ENCODE assay signal across 8 cellular contexts in genomic region chr13:31046711-31047279, GRCh38.
DNase-seq lines count a peak whose midpoint lies in the region; ATAC-seq and TF ChIP-seq lines count a peak whose summit lies in the region.

No MANE protein-coding gene starts in this region.

- no peak for TF ChIP-seq POLR2A in spleen (IDR thresholded peaks at IDR 0.05)

- H3K4me3 ChIP-seq in astrocyte of the spinal cord (ENCODE audit: low read depth, low read length) (no peak overlapping the region), mesenchymal stem cell (ENCODE audit: insufficient read depth in 1 of 2, low read depth in 1 of 2, low read length in 2 of 2) (no peak overlapping the region), spleen (no peak overlapping the region)

- H2BK12ac ChIP-seq in mesenchymal stem cell (ENCODE audit: low read length in 2 of 2), result peak overlapping the region; percentile 49 to 90

- no peaks in the 10 kb centered on the region for H3K79me1 ChIP-seq in mesenchymal stem cell (replicated peaks; ENCODE audit: low read length, poor library complexity, severe bottlenecking)

- H3K18ac ChIP-seq in mesenchymal stem cell (ENCODE audit: low read depth in 1 of 2, low read length in 2 of 2), result peak overlapping the region; percentile 88 to 93

- H3K27me3 ChIP-seq in mesenchymal stem cell (ENCODE audit: control insufficient read depth in 1 of 2, insufficient read depth in 1 of 2, low read length in 2 of 2), result no peaks in the 10 kb centered on the region
- peaks cover 0 to 65% (median 20%) of the 10 kb centered on the region in 7 donors for H3K27me3 ChIP-seq in spleen (replicated peaks in 1 of 7)

- no peak overlapping the region for H2AK5ac ChIP-seq in mesenchymal stem cell (ENCODE audit: low read length, severe bottlenecking)

- in situ Hi-C loops in astrocyte of the spinal cord (cut with HindIII; ENCODE audit: low sequenced_read_pairs), result no loop called here

- H3K9me3 ChIP-seq in mesenchymal stem cell (ENCODE audit: control insufficient read depth, low read length) (no peaks in the 10 kb centered on the region), spleen (no peaks in the 10 kb centered on the region)

- peak overlapping the region; percentile 73 for H4K8ac ChIP-seq in mesenchymal stem cell (ENCODE audit: low read length)

- peak overlapping the region in 1 of 2 experiments; percentile 5 for H3K14ac ChIP-seq in mesenchymal stem cell (ENCODE audit: low read length in 2 of 2)

- H3K4me1 Mint-ChIP-seq in HFFc6 (ENCODE audit: low read depth), result peaks cover 17% of the 10 kb centered on the region

- H3K4ac ChIP-seq in mesenchymal stem cell (ENCODE audit: low read depth in 1 of 2, low read length in 2 of 2), result peak overlapping the region in 1 of 2 experiments; percentile 57

- no peak overlapping the region for H2AFZ ChIP-seq in mesenchymal stem cell (ENCODE audit: low read depth, low read length)

- peak overlapping the region; percentile 59 for H4K91ac ChIP-seq in mesenchymal stem cell (ENCODE audit: low read length)

- no peaks in the 10 kb centered on the region for H3K36me3 Mint-ChIP-seq in HFFc6 (ENCODE audit: low read depth)

- no peak overlapping the region for H3K27ac Mint-ChIP-seq in HFFc6

- no peak overlapping the region for H3K4me3 Mint-ChIP-seq in HFFc6

- H2BK120ac ChIP-seq in mesenchymal stem cell (ENCODE audit: low read depth, low read length), result peak overlapping the region; percentile 75

- TF ChIP-seq CTCF in astrocyte of the spinal cord (IDR thresholded peaks at IDR 0.05; ENCODE audit: low read depth, low read length) (no peak), HFFc6 (IDR thresholded peaks at IDR 0.05) (no peak), spleen (IDR thresholded peaks at IDR 0.05 in 8 of 11, conservative IDR thresholded peaks at IDR 0.05 in 3 of 11) (no peak)

- H2BK15ac ChIP-seq in mesenchymal stem cell (ENCODE audit: low read depth, poor library complexity, severe bottlenecking), result no peak overlapping the region

- H3K9ac ChIP-seq in mesenchymal stem cell (ENCODE audit: low read length), result peak overlapping the region; percentile 79

- H3K9me3 Mint-ChIP-seq in HFFc6, result no peaks in the 10 kb centered on the region

- WGBS in mesenchymal stem cell, result 27% methylated on average over 16 of the region's 16 CpGs
- 59 to 66% (median 64%) methylated on average over 16 of the region's 16 CpGs for WGBS in spleen, 5 donors

- H3K23ac ChIP-seq in mesenchymal stem cell (ENCODE audit: low read length in 2 of 2), result no peak overlapping the region

- H3K4me1 ChIP-seq in mesenchymal stem cell (ENCODE audit: control insufficient read depth, insufficient read depth, low read depth, low read length) (peaks cover 16% of the 10 kb centered on the region), spleen (peaks cover 13 to 40% (median 23%) of the 10 kb centered on the region in 6 donors)

- H3K27me3 Mint-ChIP-seq in HFFc6 (ENCODE audit: insufficient read depth), result no peaks in the 10 kb centered on the region; the same call in none of the 2 replicates

- ATAC-seq in activated CD4-positive, CD25-positive, alpha-beta regulatory T cell treated with anti-CD3 and anti-CD28 coated beads, Interleukin-2, amount 50 U/mL, for 24 hours, result no peak

- H3K36me3 ChIP-seq in mesenchymal stem cell (ENCODE audit: control insufficient read depth in 1 of 2, insufficient read depth in 2 of 2, low read depth in 1 of 2, low read length in 2 of 2) (no peaks in the 10 kb centered on the region), spleen (no peaks in the 10 kb centered on the region)

- H3K27ac ChIP-seq in mesenchymal stem cell (ENCODE audit: low read length, poor library complexity, severe bottlenecking) (no peak overlapping the region), spleen (no peak overlapping the region)

- DNase-seq in C1 segment of cervical spinal cord (lab: John Stamatoyannopoulos, UW) (peak in 8 of 14 donors; percentile 4 to 29 (median 8)), NCI-H2081 treated with DMSO at 0.1 percent for 48 hours (lab: John Stamatoyannopoulos, UW) (peak; percentile 38), astrocyte of the spinal cord (ENCODE audit: low read depth, low spot score) (peak; percentile 20), mesenchymal stem cell (peak; percentile 95), HFFc6 (no peak), spleen (no peak)
- no peak for DNase-seq in activated CD4-positive, alpha-beta T cell treated with anti-CD3 and anti-CD28 coated beads, Interleukin-2, amount 50 U/mL, for 4 hours

- no peak overlapping the region for H2BK5ac ChIP-seq in mesenchymal stem cell (ENCODE audit: low read depth, low read length, poor library complexity, severe bottlenecking)

- intact Hi-C loops in spleen (cut with DNase I; ENCODE audit: low total_unique reads), result loop anchor here (10.0 kb wide), 1 partner anchor 912 kb away; no protein-coding TSS in a partner anchor

- no peak overlapping the region for H3K4me2 ChIP-seq in mesenchymal stem cell (ENCODE audit: low read length, poor library complexity, severe bottlenecking)

Comparison
In these comparisons a context has a peak if more than half of its experiments do, and no peak if none do; other contexts are left out.
1. DNase-seq: peak in C1 segment of cervical spinal cord (8 of 14), NCI-H2081 treated with DMSO at 0.1 percent for 48 hours (single experiment), astrocyte of the spinal cord (single experiment) and mesenchymal stem cell (single experiment); none in HFFc6 (single experiment), spleen (single experiment) and activated CD4-positive, alpha-beta T cell treated with anti-CD3 and anti-CD28 coated beads, Interleukin-2, amount 50 U/mL, for 4 hours (0 of 2).